Comparison of ENCODE assay signal across 18 cellular contexts in the genomic region with DNA sequence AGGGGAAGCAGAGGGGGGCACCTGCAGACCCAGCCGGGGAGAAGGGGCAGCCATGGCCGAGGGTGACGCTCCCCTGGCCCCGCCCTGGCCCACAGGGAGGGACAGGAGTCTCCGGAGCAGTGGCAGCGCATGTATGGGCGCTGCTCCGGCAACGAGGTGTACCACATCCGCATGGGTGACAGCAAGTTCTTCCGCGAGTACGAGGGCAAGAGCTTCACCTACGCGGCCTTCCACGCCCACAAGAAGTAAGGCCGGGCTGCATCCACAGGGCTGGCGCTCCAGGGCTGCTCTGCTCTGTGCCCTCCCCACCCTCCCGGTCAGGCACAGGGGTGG.
"Had no signal": no experiment of that assay in that cellular context is flagged by ENCODE, and none has a peak within 500 bp of the region (broad histone marks: within the 10 kb centered on the region; RNA-seq: fewer than 3 reads in every experiment).

No MANE protein-coding gene starts in this region.

- H3K36me3 ChIP-seq: left ventricle myocardium inferior, stomach, thoracic aorta, uterus had no signal

- H3K4me1 ChIP-seq: left ventricle myocardium inferior, psoas muscle, stomach, uterus had no signal

- H3K36me3 Mint-ChIP-seq: activated naive CD8-positive, alpha-beta T cell had no signal

- H3K27me3 ChIP-seq: uterus had no signal

- H3K9me3 ChIP-seq: psoas muscle had no signal

- H3K4me3 Mint-ChIP-seq: activated naive CD8-positive, alpha-beta T cell; dendritic cell treated with granulocyte-macrophage colony-stimulating factor and Interleukin-4, amounts not matched to agents 40 ng/mL and 50 ng/mL, for 4 days; endodermal cell; nephron progenitor cell had no signal

- H3K27me3 Mint-ChIP-seq: activated naive CD8-positive, alpha-beta T cell; dendritic cell treated with granulocyte-macrophage colony-stimulating factor and Interleukin-4, amounts not matched to agents 40 ng/mL and 50 ng/mL, for 4 days had no signal

- H3K27ac Mint-ChIP-seq: activated naive CD8-positive, alpha-beta T cell; dendritic cell treated with granulocyte-macrophage colony-stimulating factor and Interleukin-4, amounts not matched to agents 40 ng/mL and 50 ng/mL, for 4 days; endodermal cell; nephron progenitor cell had no signal

- H3K4me3 ChIP-seq: left ventricle myocardium inferior, psoas muscle, stomach, thoracic aorta, uterus had no signal

- DNase-seq: activated CD4-positive, alpha-beta T cell treated with anti-CD3 and anti-CD28 coated beads for 48 hours; activated gamma-delta T cell; activated T-cell treated with anti-CD3 and anti-CD28 coated beads, Interleukin-2, amount 50 U/mL, for 1 hour; anterior cingulate cortex; cerebellar nuclear complex; endodermal cell; erythroblast; kidney; left ventricle myocardium inferior; mesenchymal stem cell; nephron progenitor cell; psoas muscle; stimulated activated CD4-positive, alpha-beta T cell treated with anti-CD3 and anti-CD28 coated beads, Interleukin-12 subunit alpha, Interleukin-12 subunit beta, amount 100 ng/mL, for 4 hours; stomach; uterus had no signal

- ATAC-seq: psoas muscle had no signal

- H3K27ac ChIP-seq: left ventricle myocardium inferior, psoas muscle, stomach, thoracic aorta, uterus had no signal

- H3K4me1 Mint-ChIP-seq: endodermal cell had no signal
